Comparison of ENCODE assay signal across 8 cellular contexts in genomic region chr3:58422756-58423324, GRCh38. TPM values are rescaled to one million over a fixed set of nuclear protein-coding genes. Genes with fewer than 3 reads are reported as not detected.
DNase-seq lines count a peak whose midpoint lies in the region; ATAC-seq, FAIRE-seq and TF ChIP-seq lines count a peak whose summit lies in the region.
"Had no signal": no experiment of that assay in that cellular context is flagged by ENCODE, and none has a peak within 500 bp of the region (broad histone marks: within the 10 kb centered on the region; RNA-seq: fewer than 3 reads in every experiment).

No MANE protein-coding gene starts in this region.

- no peak overlapping the region for H3K4me2 ChIP-seq in fibroblast of lung (ENCODE audit: extremely low read depth, insufficient read depth, low read length)
- no peak overlapping the region for H3K4me2 ChIP-seq in osteoblast (ENCODE audit: insufficient read depth, low read length)

- H2AFZ ChIP-seq in fibroblast of lung (ENCODE audit: low read length): no peak overlapping the region
- no peak overlapping the region for H2AFZ ChIP-seq in osteoblast (ENCODE audit: low read length)

- no peaks in the 10 kb centered on the region for H3K9me3 ChIP-seq in fibroblast of lung (ENCODE audit: control insufficient read depth, insufficient read depth, low read depth, low read length)
- H3K9me3 ChIP-seq in osteoblast (ENCODE audit: low read depth, low read length): no peaks in the 10 kb centered on the region

- peaks cover 5% of the 10 kb centered on the region for H3K36me3 ChIP-seq in fibroblast of lung (ENCODE audit: control insufficient read depth, insufficient read depth, low read length)
- peaks cover 59% of the 10 kb centered on the region for H3K36me3 ChIP-seq in osteoblast (ENCODE audit: insufficient read depth, low read length)

- DNase-seq in ELR (ENCODE audit: low read depth) (peak; percentile 29), NCI-H69 (lab: John Stamatoyannopoulos, UW) (peak; percentile 8), fibroblast of lung (ENCODE audit: low read depth in 2 of 2) (peak; percentile 35 to 41), osteoblast (ENCODE audit: insufficient read length, low spot score, missing footprints) (no peak), GM12891 (ENCODE audit: insufficient read length, low spot score) (no peak), germinal center (ENCODE audit: low spot score) (no peak)

- H3K79me2 ChIP-seq in fibroblast of lung (ENCODE audit: control insufficient read depth, insufficient read depth, low read length) (no peaks in the 10 kb centered on the region), osteoblast (ENCODE audit: insufficient read depth, low read length) (no peaks in the 10 kb centered on the region)

- no peak overlapping the region for H3K27ac ChIP-seq in fibroblast of lung (ENCODE audit: insufficient read depth, low read length)
- no peak overlapping the region for H3K27ac ChIP-seq in osteoblast (ENCODE audit: low read depth, low read length)

- H3K4me1 ChIP-seq in fibroblast of lung (ENCODE audit: control insufficient read depth, extremely low read depth, insufficient read depth, low read length) (no peaks in the 10 kb centered on the region), osteoblast (ENCODE audit: insufficient read depth, low read length) (peaks cover 5% of the 10 kb centered on the region)

- no peak for FAIRE-seq in GM12891 (lab: Jason Lieb, UNC)

- H4K20me1 ChIP-seq in fibroblast of lung (ENCODE audit: control insufficient read depth, extremely low read depth, insufficient read depth, low read length) (no peaks in the 10 kb centered on the region), osteoblast (ENCODE audit: insufficient read depth, low read length) (no peaks in the 10 kb centered on the region)

- H3K4me3 ChIP-seq in fibroblast of lung (replicated peaks in 1 of 4; ENCODE audit: control extremely low read depth in 1 of 4, insufficient read depth in 1 of 4, low read depth in 3 of 4, low read length in 4 of 4) (no peak overlapping the region), osteoblast (ENCODE audit: insufficient read depth, low read length) (no peak overlapping the region)
- H3K4me3 ChIP-seq: skin epidermis had no signal

- TF ChIP-seq POLR2A in GM12891 (IDR thresholded peaks at IDR 0.05; ENCODE audit: low read depth, low read length): no peak

- H3K27me3 ChIP-seq in fibroblast of lung (ENCODE audit: control insufficient read depth, insufficient read depth, low read length): no peaks in the 10 kb centered on the region
- no peaks in the 10 kb centered on the region for H3K27me3 ChIP-seq in osteoblast (ENCODE audit: insufficient read depth, low read length)

- peak; percentile 24 to 36 for TF ChIP-seq CTCF in fibroblast of lung (conservative IDR thresholded peaks at IDR 0.05 in 1 of 2, IDR thresholded peaks at IDR 0.05 in 1 of 2; ENCODE audit: low read depth in 1 of 2, low read length in 2 of 2)
- peak; percentile 36 for TF ChIP-seq CTCF in osteoblast (IDR thresholded peaks at IDR 0.05; ENCODE audit: extremely low read depth, low read depth, low read length)

- H3K9ac ChIP-seq in fibroblast of lung (ENCODE audit: insufficient read depth, low read length): no peak overlapping the region

- no peak for ATAC-seq in HG03432 (IDR thresholded peaks at IDR 0.05; ENCODE audit: unreplicated experiment)

TF ChIP-seq in GM12891, 5 proteins besides CTCF, POLR2A, EP300 and RAD21:
- TF ChIP-seq SPI1 (IDR thresholded peaks at IDR 0.05; ENCODE audit: low read depth, low read length): no peak
- no peak for TF ChIP-seq PAX5 (IDR thresholded peaks at IDR 0.05; ENCODE audit: insufficient read depth, low read length, severe bottlenecking)
- TF ChIP-seq TAF1 (IDR thresholded peaks at IDR 0.05; ENCODE audit: low read depth, low read length): no peak
- no peak for TF ChIP-seq POU2F2 (IDR thresholded peaks at IDR 0.05; ENCODE audit: low read depth, low read length)
- no peak for TF ChIP-seq POLR2AphosphoS5 (IDR thresholded peaks at IDR 0.05; ENCODE audit: low read depth, low read length)
TF ChIP-seq in GM12891: peak in this region for 0.

RNA-seq across cellular contexts. Expression of gene PDHB, which starts 10.8 kb away (rescaled TPM):
- total RNA-seq in fibroblast of lung (69.3 and 69.9 TPM in 2 replicates), osteoblast (68.4 and 78.2 TPM in 2 replicates)
- polyA plus RNA-seq in fibroblast of lung: 135 and 201 TPM in 2 replicates
- 106 and 131 TPM in 2 replicates for polyA plus RNA-seq in fibroblast of lung (2012)
- 44.5 and 80.8 TPM in 2 replicates for polyA minus RNA-seq in fibroblast of lung (ENCODE audit: low replicate concordance)
- 61.4 TPM for polyA plus RNA-seq in GM12891 (2012; ENCODE audit: low read depth, missing spikeins)

Comparison
In these comparisons a context has a peak if more than half of its experiments do, and no peak if none do; other contexts are left out.
1. DNase-seq: peak in ELR (single experiment), NCI-H69 (single experiment) and fibroblast of lung (2 of 2); none in osteoblast (single experiment), GM12891 (single experiment) and germinal center (single experiment).